ENCODE assay signal across 30 cellular contexts in genomic region chr1:7362947-7363346, GRCh38.
"Had no signal": no experiment of that assay in that cellular context is flagged by ENCODE, and none has a peak within 500 bp of the region (broad histone marks: within the 10 kb centered on the region; RNA-seq: fewer than 3 reads in every experiment).

No MANE protein-coding gene starts in this region.

- H3K4me3 Mint-ChIP-seq: activated B cell treated with CpG ODN at 0.5 μM for 24 hours; activated CD4-positive, alpha-beta memory T cell treated with anti-CD3 and anti-CD28 coated beads, Interleukin-2, amount 10 ng/mL, durations not matched to agents 7 days and 5 days; activated CD4-positive, alpha-beta T cell treated with anti-CD3 and anti-CD28 coated beads, Interleukin-2, amount 10 ng/mL, durations not matched to agents 7 days and 5 days; activated naive CD4-positive, alpha-beta T cell treated with anti-CD3 and anti-CD28 coated beads, Interleukin-2, amount 10 ng/mL, durations not matched to agents 7 days and 5 days; activated naive CD8-positive, alpha-beta T cell treated with anti-CD3 and anti-CD28 coated beads for 36 hours; T-helper 1 cell treated with Interleukin-12 subunit alpha and Interleukin-12 subunit beta and Interleukin-4 antibody, amounts not matched to agents 30 μg/mL and 1 μg/mL, for 36 hours had no signal

- H3K4me2 ChIP-seq: KMS-11 had no signal

- H3K4me1 Mint-ChIP-seq: activated B cell treated with CpG ODN at 0.5 μM for 24 hours; activated CD4-positive, alpha-beta memory T cell treated with anti-CD3 and anti-CD28 coated beads, Interleukin-2, amount 10 ng/mL, durations not matched to agents 7 days and 5 days; activated CD4-positive, alpha-beta T cell treated with anti-CD3 and anti-CD28 coated beads, Interleukin-2, amount 10 ng/mL, durations not matched to agents 7 days and 5 days; activated naive CD4-positive, alpha-beta T cell treated with anti-CD3 and anti-CD28 coated beads, Interleukin-2, amount 10 ng/mL, durations not matched to agents 7 days and 5 days; activated naive CD8-positive, alpha-beta T cell treated with anti-CD3 and anti-CD28 coated beads for 36 hours had no signal

- DNase-seq: activated B cell treated with CpG ODN at 0.5 μM for 24 hours; activated CD4-positive, alpha-beta memory T cell treated with anti-CD3 and anti-CD28 coated beads, Interleukin-2, amount 10 ng/mL, durations not matched to agents 7 days and 5 days; activated CD4-positive, alpha-beta T cell treated with anti-CD3 and anti-CD28 coated beads, Interleukin-2, amount 10 ng/mL, durations not matched to agents 7 days and 5 days; activated gamma-delta T cell treated with Interleukin-2 at 50 U/mL for 16 hours; activated naive CD4-positive, alpha-beta T cell treated with anti-CD3 and anti-CD28 coated beads, Interleukin-2, amount 10 ng/mL, durations not matched to agents 7 days and 5 days; activated naive CD8-positive, alpha-beta T cell treated with anti-CD3 and anti-CD28 coated beads for 36 hours; activated T-cell treated with anti-CD3 and anti-CD28 coated beads for 4 hours; activated T-cell treated with anti-CD3 and anti-CD28 coated beads, Interleukin-2, amount 50 U/mL, for 48 hours; brain microvascular endothelial cell; caudate nucleus; MG63; MV-4-11; NCI-H1092 treated with DMSO at 0.1 percent for 48 hours; NCI-H1417 treated with DMSO at 0.1 percent for 48 hours; NCI-H1694; NCI-H2029; NCI-H2107; NCI-H2171 treated with DMSO at 0.1 percent for 48 hours; NCI-H226; NCI-H510A; NCI-H526 treated with DMSO at 0.1 percent for 48 hours; OCI-M1; RPMI8226; SHP77; T-helper 9 cell had no signal

- H3K4me1 ChIP-seq: SJSA1 had no signal

- H3K9me3 ChIP-seq: MG63, SJSA1 had no signal

- H3K36me3 ChIP-seq: brain microvascular endothelial cell, MG63, SJSA1 had no signal

- H3K27me3 Mint-ChIP-seq: activated B cell treated with CpG ODN at 0.5 μM for 24 hours; activated CD4-positive, alpha-beta T cell treated with anti-CD3 and anti-CD28 coated beads, Interleukin-2, amount 10 ng/mL, durations not matched to agents 7 days and 5 days; activated naive CD8-positive, alpha-beta T cell treated with anti-CD3 and anti-CD28 coated beads for 36 hours had no signal

- H3K27me3 ChIP-seq: brain microvascular endothelial cell, MG63, SJSA1 had no signal

- H3K4me3 ChIP-seq: MG63, SJSA1 had no signal

- H3K9ac ChIP-seq: KMS-11 had no signal

- H3K9me3 Mint-ChIP-seq: activated CD4-positive, alpha-beta memory T cell treated with anti-CD3 and anti-CD28 coated beads, Interleukin-2, amount 10 ng/mL, durations not matched to agents 7 days and 5 days; activated CD4-positive, alpha-beta T cell treated with anti-CD3 and anti-CD28 coated beads, Interleukin-2, amount 10 ng/mL, durations not matched to agents 7 days and 5 days; activated naive CD4-positive, alpha-beta T cell treated with anti-CD3 and anti-CD28 coated beads, Interleukin-2, amount 10 ng/mL, durations not matched to agents 7 days and 5 days; activated naive CD8-positive, alpha-beta T cell treated with anti-CD3 and anti-CD28 coated beads for 36 hours; activated T-helper 2 cell treated with anti-CD3 and anti-CD28 coated beads, Interferon-gamma antibody, Interleukin-2, Interleukin-4, amounts not matched to agents 10 μg/mL and 5 μg/mL and 100 μg/mL, durations not matched to agents 14 hours and 24 hours and 36 hours; T-helper 1 cell treated with Interleukin-12 subunit alpha and Interleukin-12 subunit beta and Interleukin-4 antibody, amounts not matched to agents 30 μg/mL and 1 μg/mL, for 36 hours had no signal

- ATAC-seq: Panc1 had no signal

- H3K36me3 Mint-ChIP-seq: activated naive CD4-positive, alpha-beta T cell treated with anti-CD3 and anti-CD28 coated beads, Interleukin-2, amount 10 ng/mL, durations not matched to agents 7 days and 5 days; activated naive CD8-positive, alpha-beta T cell treated with anti-CD3 and anti-CD28 coated beads for 36 hours had no signal

- H3K27ac ChIP-seq: brain microvascular endothelial cell, KMS-11, SJSA1 had no signal

- H3K27ac Mint-ChIP-seq: activated B cell treated with CpG ODN at 0.5 μM for 24 hours; activated CD4-positive, alpha-beta memory T cell treated with anti-CD3 and anti-CD28 coated beads, Interleukin-2, amount 10 ng/mL, durations not matched to agents 7 days and 5 days; activated CD4-positive, alpha-beta T cell treated with anti-CD3 and anti-CD28 coated beads, Interleukin-2, amount 10 ng/mL, durations not matched to agents 7 days and 5 days; activated naive CD4-positive, alpha-beta T cell treated with anti-CD3 and anti-CD28 coated beads, Interleukin-2, amount 10 ng/mL, durations not matched to agents 7 days and 5 days; activated naive CD8-positive, alpha-beta T cell treated with anti-CD3 and anti-CD28 coated beads for 36 hours; activated T-helper 2 cell treated with anti-CD3 and anti-CD28 coated beads, Interferon-gamma antibody, Interleukin-2, Interleukin-4, amounts not matched to agents 10 μg/mL and 5 μg/mL and 100 μg/mL, durations not matched to agents 14 hours and 24 hours and 36 hours; T-helper 1 cell treated with Interleukin-12 subunit alpha and Interleukin-12 subunit beta and Interleukin-4 antibody, amounts not matched to agents 30 μg/mL and 1 μg/mL, for 36 hours had no signal
